8 cellular contexts compared by ENCODE assay signal in the genomic region with DNA sequence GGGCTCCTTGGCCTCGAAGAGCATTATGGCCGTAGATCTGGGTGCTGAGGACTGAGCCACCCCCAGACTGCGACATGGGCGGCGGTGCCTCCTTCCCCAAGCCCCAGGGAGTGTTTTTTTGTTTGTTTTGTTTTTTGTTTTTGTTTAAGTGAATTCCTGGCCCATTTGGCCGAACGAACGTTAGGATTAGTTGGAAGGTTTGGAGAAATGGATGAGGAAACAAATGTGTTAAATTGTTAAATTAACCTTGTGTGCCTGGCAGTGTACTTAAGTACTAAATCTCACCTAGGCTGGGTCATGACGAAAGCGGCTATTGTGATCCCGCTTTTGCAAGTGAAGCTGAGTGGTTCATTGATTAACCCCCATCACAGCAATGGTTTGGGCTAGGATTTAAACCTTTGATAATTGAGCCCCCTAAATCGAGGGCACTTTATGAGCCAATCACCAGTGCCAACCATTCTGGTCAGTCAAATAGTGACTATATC. TPM values are rescaled to one million over a fixed set of nuclear protein-coding genes. Genes with fewer than 3 reads are reported as not detected.
DNase-seq lines count a peak whose midpoint lies in the region; ATAC-seq and TF ChIP-seq lines count a peak whose summit lies in the region.

No MANE protein-coding gene starts in this region.

- H3K9me3 ChIP-seq in lung (ENCODE audit: control insufficient read depth in 2 of 2, insufficient read depth in 1 of 2, low read length in 1 of 2) = no peaks in the 10 kb centered on the region

- no peak for TF ChIP-seq CTCF in 22Rv1 (IDR thresholded peaks at IDR 0.05)
- TF ChIP-seq CTCF in lung (IDR thresholded peaks at IDR 0.05; ENCODE audit: control extremely low read depth, extremely low read depth) = no peak

- peaks cover 0 to 7% of the 10 kb centered on the region in 2 donors for H3K4me1 ChIP-seq in lung (ENCODE audit: control insufficient read depth in 2 of 2, insufficient read depth in 2 of 2, low read length in 2 of 2)

- H3K27me3 ChIP-seq in H7 (ENCODE audit: control insufficient read depth, insufficient read depth, low read length) (no peaks in the 10 kb centered on the region), lung (ENCODE audit: control insufficient read depth, insufficient read depth) (no peaks in the 10 kb centered on the region)

- H3K36me3 ChIP-seq in H7 (replicated peaks; ENCODE audit: control insufficient read depth, insufficient read depth, low read length) = no peaks in the 10 kb centered on the region
- H3K36me3 ChIP-seq in lung (ENCODE audit: control insufficient read depth in 2 of 2, insufficient read depth in 2 of 2, low read length in 2 of 2) = no peaks in the 10 kb centered on the region

- 36 to 50% methylated on average over 12 of the region's 12 CpGs for WGBS in lung, 2 donors

- H3K4me3 ChIP-seq in H7 (ENCODE audit: insufficient read depth, low read depth, low read length) (peak overlapping the region; percentile 42; the same call in 1 of the 2 replicates), lung (peak overlapping the region; percentile 64)

- ATAC-seq in lung (ENCODE audit: insufficient read depth, low FRiP score) (peak; percentile 63), HG02759 (IDR thresholded peaks at IDR 0.05; ENCODE audit: unreplicated experiment) (no peak)

- DNase-seq in H7 = no peak
- DNase-seq in lung (ENCODE audit: low spot score) = no peak
- DNase-seq in NCI-H446 (lab: John Stamatoyannopoulos, UW) = no peak
- no peak for DNase-seq in NCI-H82 treated with DMSO at 0.1 percent for 48 hours (lab: John Stamatoyannopoulos, UW; ENCODE audit: unreplicated experiment)
- no peak for DNase-seq in NCI-H1105 (lab: John Stamatoyannopoulos, UW)

- H3K27ac ChIP-seq in 22Rv1 (peak overlapping the region; percentile 95), angular gyrus (ENCODE audit: low read depth, low read length) (peak overlapping the region; percentile 13), lung (ENCODE audit: low read depth in 1 of 2, low read length in 1 of 2) (peak overlapping the region; percentile 83 to 96)

RNA-seq across cellular contexts. Expression of gene HNRNPK, which starts 22.9 kb away (rescaled TPM):
- total RNA-seq in H7 (2014; rRNA removed; shearing (Covaris generic)) = 572 and 604 TPM in 2 replicates
- 100 to 1,000 TPM; 360 to 719 TPM for total RNA-seq in lung
- polyA plus RNA-seq in lung = 100 to 1,000 TPM; 188 to 393 TPM

RNA-seq across cellular contexts. Expression of gene RMI1, which starts 23.5 kb away (rescaled TPM):
- 10.7 and 12.3 TPM in 2 replicates for total RNA-seq in H7 (2014; rRNA removed; shearing (Covaris generic))
- total RNA-seq in lung = 10 to 100 TPM in 1 of 2 donors, 1 to 10 TPM in 1; 6.9 to 10.0 TPM
- 1 to 10 TPM; 2.5 to 3.9 TPM for polyA plus RNA-seq in lung

RNA-seq across cellular contexts. Expression of gene KIF27, which starts 35.8 kb away (rescaled TPM):
- total RNA-seq in H7 (2014; rRNA removed; shearing (Covaris generic)) = 1.8 and 2.7 TPM in 2 replicates
- 10 to 100 TPM in 1 of 2 donors, 1 to 10 TPM in 1; 8.8 to 24.6 TPM for total RNA-seq in lung
- polyA plus RNA-seq in lung = 1 to 10 TPM; 1.6 to 2.9 TPM

Comparison
In these comparisons a context has a peak if more than half of its experiments do, and no peak if none do; other contexts are left out.
1. H3K27ac ChIP-seq: peak in every context shown above with its lines; median percentile 95 in 22Rv1; 90 in lung; 13 in angular gyrus.